ENCODE assay signal across 21 cellular contexts in genomic region chr17:47317119-47317518, GRCh38. TPM values are rescaled to one million over a fixed set of nuclear protein-coding genes. Genes with fewer than 3 reads are reported as not detected.
DNase-seq lines count a peak whose midpoint lies in the region; ATAC-seq, FAIRE-seq and TF ChIP-seq lines count a peak whose summit lies in the region.
"Had no signal": no experiment of that assay in that cellular context is flagged by ENCODE, and none has a peak within 500 bp of the region (broad histone marks: within the 10 kb centered on the region; RNA-seq: fewer than 3 reads in every experiment).

No MANE protein-coding gene starts in this region.

- H3K9ac ChIP-seq in adipocyte (ENCODE audit: low read length) = peak overlapping the region; percentile 49

- peaks cover 3% of the 10 kb centered on the region for H3K9me3 ChIP-seq in adipocyte (ENCODE audit: control insufficient read depth, low read length)
- H3K9me3 ChIP-seq in small intestine (ENCODE audit: control insufficient read depth, low read depth) = no peaks in the 10 kb centered on the region

- H3K4me1 ChIP-seq in adipocyte (ENCODE audit: control insufficient read depth, insufficient read depth, low read length) = peaks cover 31% of the 10 kb centered on the region
- peaks cover 0 to 2% of the 10 kb centered on the region in 2 donors for H3K4me1 ChIP-seq in small intestine (ENCODE audit: control insufficient read depth in 2 of 2, insufficient read depth in 1 of 2, low read depth in 1 of 2, low read length in 1 of 2)

- peak overlapping the region; percentile 27 to 33 for H3K27ac ChIP-seq in small intestine (ENCODE audit: low read depth in 1 of 2, low read length in 1 of 2)

- ATAC-seq in GM21390 (IDR thresholded peaks at IDR 0.05; ENCODE audit: unreplicated experiment) = no peak
- ATAC-seq: activated CD4-positive, CD25-positive, alpha-beta regulatory T cell treated with anti-CD3 and anti-CD28 coated beads, Interleukin-2, amount 50 U/mL, for 24 hours; activated naive CD8-positive, alpha-beta T cell treated with anti-CD3 and anti-CD28 coated beads, Interleukin-2, amount 50 U/mL, for 24 hours; Panc1 had no signal

- H3K36me3 ChIP-seq in adipocyte (ENCODE audit: control insufficient read depth, insufficient read depth, low read length, severe bottlenecking) (no peaks in the 10 kb centered on the region), small intestine (ENCODE audit: control insufficient read depth in 2 of 2, insufficient read depth in 2 of 2, low read length in 2 of 2) (no peaks in the 10 kb centered on the region)

- WGBS in small intestine, 3 donors = 70 to 100% (median 85%) methylated on average over 2 of the region's 2 CpGs

- H3K27me3 ChIP-seq in adipocyte (replicated peaks; ENCODE audit: control insufficient read depth, insufficient read depth, low read length) = no peaks in the 10 kb centered on the region
- no peaks in the 10 kb centered on the region for H3K27me3 ChIP-seq in small intestine (ENCODE audit: control insufficient read depth in 2 of 2, insufficient read depth in 2 of 2, low read length in 2 of 2)

- H3K4me3 ChIP-seq in adipocyte (ENCODE audit: low read length) (peak overlapping the region; percentile 57), fibroblast of the aortic adventitia (ENCODE audit: low read depth, low read length) (no peak overlapping the region), small intestine (ENCODE audit: low read depth in 1 of 2, low read length in 2 of 2) (no peak overlapping the region)

- DNase-seq in AG20443 (ENCODE audit: low spot score) = peak; percentile 48
- no peak for DNase-seq in adipocyte (ENCODE audit: low read depth)
- peak; percentile 96 for DNase-seq in fibroblast of the aortic adventitia (ENCODE audit: low read depth)
- DNase-seq in small intestine = no peak
- no peak for DNase-seq in cerebellum (ENCODE audit: low spot score)
- no peak for DNase-seq in C1 segment of cervical spinal cord (lab: John Stamatoyannopoulos, UW)
- DNase-seq in amygdala (lab: John Stamatoyannopoulos, UW) = no peak
- DNase-seq: activated CD8-positive, alpha-beta memory T cell treated with anti-CD3 and anti-CD28 coated beads for 24 hours; activated naive CD8-positive, alpha-beta T cell treated with anti-CD3 and anti-CD28 coated beads, Interleukin-2, amount 50 U/mL, for 24 hours; foreskin melanocyte; NCI-H1105 treated with DMSO at 0.1 percent for 48 hours; NCI-H2107; NCI-H69; SK-N-SH; stimulated activated naive CD4-positive, alpha-beta T cell treated with Interleukin-2 at 50 U/mL for 16 hours; T-helper 9 cell had no signal

- no peak for TF ChIP-seq CTCF in fibroblast of the aortic adventitia (IDR thresholded peaks at IDR 0.05; ENCODE audit: insufficient read depth, low read length)

- no peak for FAIRE-seq in small intestine (lab: Jason Lieb, UNC)
- FAIRE-seq: GM12892, urothelium cell line had no signal

RNA-seq across cellular contexts. Expression of gene EFCAB13, which starts 6.6 kb away (rescaled TPM):
- 4.9 and 5.6 TPM in 2 replicates for total RNA-seq in fibroblast of the aortic adventitia (ENCODE audit: low replicate concordance)
- 1 to 10 TPM in 1 of 3 donors, under 1 TPM in 2; 0.54 to 1.1 (median 0.67) TPM for polyA plus RNA-seq in small intestine
- total RNA-seq in cerebellum = 7.4 TPM

Comparison
In these comparisons a context has a peak if more than half of its experiments do, and no peak if none do; other contexts are left out.
1. DNase-seq: peak in AG20443 (single experiment) and fibroblast of the aortic adventitia (single experiment); none in adipocyte (single experiment), small intestine (single experiment), cerebellum (single experiment), C1 segment of cervical spinal cord (0 of 14) and amygdala (0 of 56).